Comparison of ENCODE assay signal across 1 cellular context in genomic region chr15:72784233-72784876, GRCh38.
TF ChIP-seq lines count a peak whose summit lies in the region.

No MANE protein-coding gene starts in this region.

TF ChIP-seq in K562, 482 proteins besides CTCF, POLR2A, EP300 and RAD21 (continues in another document):
- TF ChIP-seq MGA (IDR thresholded peaks at IDR 0.05) (peak; percentile 38; the same call in 1 of the 2 replicates), DEAF1 (CRISPR knock-in tag; IDR thresholded peaks at IDR 0.05) (peak; percentile 49), ADNP (tag; IDR thresholded peaks at IDR 0.05) (no peak), NR0B1 (IDR thresholded peaks at IDR 0.05; ENCODE audit: partially characterized antibody) (no peak), POLR2B (IDR thresholded peaks at IDR 0.05; ENCODE audit: low read depth, partially characterized antibody) (no peak), ZHX1 (conservative IDR thresholded peaks at IDR 0.05; ENCODE audit: low read length) (no peak), RBM39 (optimal IDR thresholded peaks at IDR 0.05; ENCODE audit: low read depth, low read length) (peak; percentile 72), JUND (IDR thresholded peaks at IDR 0.05; ENCODE audit: borderline replicate concordance, low read depth, low read length) (no peak), JUND (tag; IDR thresholded peaks at IDR 0.05; ENCODE audit: borderline replicate concordance, low read depth, low read length) (peak; percentile 22; the same call in 1 of the 3 replicates), ZNF584 (CRISPR knock-in tag; IDR thresholded peaks at IDR 0.05; ENCODE audit: low read depth) (no peak), E2F6 (IDR thresholded peaks at IDR 0.05; ENCODE audit: borderline replicate concordance in 1 of 2, extremely low read depth in 1 of 2, insufficient read depth in 1 of 2, insufficient read length in 1 of 2, low read depth in 1 of 2, low read length in 1 of 2, poor library complexity in 1 of 2, severe bottlenecking in 1 of 2) (peak in 1 of 2 experiments; percentile 13), PREB (CRISPR knock-in tag; IDR thresholded peaks at IDR 0.05) (0 out of 2 replicates have a peak, but pooled peaks have one; percentile 66), SMARCE1 (IDR thresholded peaks at IDR 0.05) (peak; percentile 55; the same call in 1 of the 2 replicates), ELF1 (tag; IDR thresholded peaks at IDR 0.05) (no peak), ZNF12 (CRISPR knock-in tag; IDR thresholded peaks at IDR 0.05) (no peak), ARID3A (IDR thresholded peaks at IDR 0.05; ENCODE audit: borderline replicate concordance, low read depth, low read length) (peak; percentile 90), ZNF766 (CRISPR knock-in tag; conservative IDR thresholded peaks at IDR 0.05) (0 out of 2 replicates have a peak, but pooled peaks have one; percentile 34), RB1 (IDR thresholded peaks at IDR 0.05; ENCODE audit: low read depth) (0 out of 2 replicates have a peak, but pooled peaks have one; percentile 8), BRD9 (IDR thresholded peaks at IDR 0.05; ENCODE audit: low read depth, partially characterized antibody) (peak; percentile 44), RHOXF2B (CRISPR knock-in tag; conservative IDR thresholded peaks at IDR 0.05) (no peak), HMGXB4 (CRISPR knock-in tag; IDR thresholded peaks at IDR 0.05) (no peak), FOXK2 (conservative IDR thresholded peaks at IDR 0.05 in 1 of 2, IDR thresholded peaks at IDR 0.05 in 1 of 2; ENCODE audit: low read depth in 2 of 2) (peak in 1 of 2 experiments; percentile 62; a peak in 1 of 4 replicates), FOXJ3 (CRISPR knock-in tag; IDR thresholded peaks at IDR 0.05) (no peak)
